ENCODE assay signal across 15 cellular contexts in genomic region chr17:1039119-1039507, GRCh38. TPM values are rescaled to one million over a fixed set of nuclear protein-coding genes. Genes with fewer than 3 reads are reported as not detected.
DNase-seq lines count a peak whose midpoint lies in the region; ATAC-seq and TF ChIP-seq lines count a peak whose summit lies in the region.
"Had no signal": no experiment of that assay in that cellular context is flagged by ENCODE, and none has a peak within 500 bp of the region (broad histone marks: within the 10 kb centered on the region; RNA-seq: fewer than 3 reads in every experiment).

No MANE protein-coding gene starts in this region.

- no peak overlapping the region for H3K27ac Mint-ChIP-seq in activated T-cell treated with anti-CD3 and anti-CD28 coated beads, Interleukin-2, amount 50 U/mL, for 24 hours
- H3K27ac Mint-ChIP-seq: activated naive CD8-positive, alpha-beta T cell treated with anti-CD3 and anti-CD28 coated beads for 36 hours; CD8-positive, alpha-beta T cell; T-helper 2 cell treated with Interferon-gamma antibody and Interleukin-4, amounts not matched to agents 5 μg/mL and 100 μg/mL, for 36 hours had no signal

- no peaks in the 10 kb centered on the region for H3K4me1 Mint-ChIP-seq in activated T-cell treated with anti-CD3 and anti-CD28 coated beads, Interleukin-2, amount 50 U/mL, for 24 hours (ENCODE audit: low read depth)
- H3K4me1 Mint-ChIP-seq: activated naive CD8-positive, alpha-beta T cell treated with anti-CD3 and anti-CD28 coated beads for 36 hours had no signal

- DNase-seq in heart right ventricle: no peak
- DNase-seq in Right ventricle myocardium inferior (ENCODE audit: missing footprints): no peak
- DNase-seq in upper lobe of left lung: peak in 1 of 2 donors; percentile 70
- no peak for DNase-seq in NCI-H526 treated with DMSO at 0.1 percent for 48 hours (lab: John Stamatoyannopoulos, UW)
- no peak for DNase-seq in epidermal melanocyte (ENCODE audit: insufficient read length, low spot score)
- no peak for DNase-seq in activated T-cell treated with anti-CD3 and anti-CD28 coated beads, Interleukin-2, amount 50 U/mL, for 24 hours
- DNase-seq: activated CD4-positive, alpha-beta T cell treated with anti-CD3 and anti-CD28 coated beads for 4 hours; activated naive CD8-positive, alpha-beta T cell treated with anti-CD3 and anti-CD28 coated beads for 36 hours; CD8-positive, alpha-beta T cell; NCI-H1436 treated with DMSO at 0.1 percent for 48 hours had no signal

- H3K9ac ChIP-seq in parathyroid adenoma: no peak overlapping the region

- H3K36me3 ChIP-seq in heart right ventricle (peaks cover 0 to 36% (median 4%) of the 10 kb centered on the region in 9 donors), gastroesophageal sphincter (peaks cover 0 to 16% of the 10 kb centered on the region in 2 donors), parathyroid adenoma (ENCODE audit: control insufficient read depth, insufficient read depth, low read length) (no peaks in the 10 kb centered on the region), upper lobe of left lung (peaks cover 0 to 41% (median 11%) of the 10 kb centered on the region in 4 donors)
- H3K36me3 ChIP-seq: ovary had no signal

- H3K4me2 ChIP-seq in parathyroid adenoma (ENCODE audit: low read length): peak overlapping the region; percentile 6
- H3K4me2 ChIP-seq: A549 had no signal

- peaks cover 20% of the 10 kb centered on the region for H3K79me2 ChIP-seq in parathyroid adenoma

- H2AFZ ChIP-seq in parathyroid adenoma: no peak overlapping the region

- 59 to 63% methylated on average over 16 of the region's 16 CpGs for WGBS in heart right ventricle, 2 donors
- 60% methylated on average over 1 of the region's 16 CpGs; no CpG with 5 or more reads in 1 of the 2 donors for WGBS in gastroesophageal sphincter (ENCODE audit: low coverage in 1 of 2), 2 donors
- 53 to 73% methylated on average over 4 to 16 of the region's 16 CpGs for WGBS in upper lobe of left lung, 2 donors

- TF ChIP-seq POLR2A in gastroesophageal sphincter (IDR thresholded peaks at IDR 0.05) (no peak), upper lobe of left lung (IDR thresholded peaks at IDR 0.05) (no peak)

- TF ChIP-seq EP300 in gastroesophageal sphincter (IDR thresholded peaks at IDR 0.05) (no peak), upper lobe of left lung (IDR thresholded peaks at IDR 0.05) (no peak)

- H3K27me3 ChIP-seq in heart right ventricle (no peaks in the 10 kb centered on the region), gastroesophageal sphincter (no peaks in the 10 kb centered on the region), parathyroid adenoma (ENCODE audit: control insufficient read depth, insufficient read depth, low read length) (no peaks in the 10 kb centered on the region), upper lobe of left lung (no peaks in the 10 kb centered on the region)
- H3K27me3 ChIP-seq: ovary had no signal

- no peaks in the 10 kb centered on the region for H3K27me3 Mint-ChIP-seq in activated T-cell treated with anti-CD3 and anti-CD28 coated beads, Interleukin-2, amount 50 U/mL, for 24 hours
- H3K27me3 Mint-ChIP-seq: activated naive CD8-positive, alpha-beta T cell treated with anti-CD3 and anti-CD28 coated beads for 36 hours had no signal

- peaks cover 36 to 83% (median 59%) of the 10 kb centered on the region in 9 donors for H3K4me1 ChIP-seq in heart right ventricle
- peaks cover 0 to 73% (median 30%) of the 10 kb centered on the region in 3 donors for H3K4me1 ChIP-seq in gastroesophageal sphincter
- peaks cover 4% of the 10 kb centered on the region for H3K4me1 ChIP-seq in parathyroid adenoma
- peaks cover 34 to 45% (median 36%) of the 10 kb centered on the region in 4 donors for H3K4me1 ChIP-seq in upper lobe of left lung
- H3K4me1 ChIP-seq: A549 had no signal

- intact Hi-C loops in heart right ventricle (cut with DNase I) (no loop called here), Right ventricle myocardium inferior (cut with DNase I) (no loop called here)

- ATAC-seq in heart right ventricle: peak in 1 of 8 donors; percentile 4
- ATAC-seq in Right ventricle myocardium inferior: no peak
- no peak for ATAC-seq in gastroesophageal sphincter
- ATAC-seq in upper lobe of left lung (ENCODE audit: low FRiP score in 2 of 2): no peak
- ATAC-seq: A549; CD8-positive, alpha-beta T cell had no signal

- H3K9me3 Mint-ChIP-seq in activated T-cell treated with anti-CD3 and anti-CD28 coated beads, Interleukin-2, amount 50 U/mL, for 24 hours: no peaks in the 10 kb centered on the region
- H3K9me3 Mint-ChIP-seq: activated naive CD8-positive, alpha-beta T cell treated with anti-CD3 and anti-CD28 coated beads for 36 hours; CD8-positive, alpha-beta T cell; T-helper 2 cell treated with Interferon-gamma antibody and Interleukin-4, amounts not matched to agents 5 μg/mL and 100 μg/mL, for 36 hours had no signal

- H3K4me3 Mint-ChIP-seq in activated T-cell treated with anti-CD3 and anti-CD28 coated beads, Interleukin-2, amount 50 U/mL, for 24 hours: no peak overlapping the region
- H3K4me3 Mint-ChIP-seq: activated naive CD8-positive, alpha-beta T cell treated with anti-CD3 and anti-CD28 coated beads for 36 hours; CD8-positive, alpha-beta T cell; T-helper 2 cell treated with Interferon-gamma antibody and Interleukin-4, amounts not matched to agents 5 μg/mL and 100 μg/mL, for 36 hours had no signal

- H3K27ac ChIP-seq in heart right ventricle (peak overlapping the region; percentile 80 to 98 (median 90)), gastroesophageal sphincter (peak overlapping the region in 3 of 4 donors; percentile 72 to 74 (median 74)), parathyroid adenoma (no peak overlapping the region), upper lobe of left lung (peak overlapping the region; percentile 73 to 84 (median 82))
- H3K27ac ChIP-seq: A549, ovary had no signal

- H3K9me3 ChIP-seq in heart right ventricle: no peaks in the 10 kb centered on the region
- H3K9me3 ChIP-seq in gastroesophageal sphincter: no peaks in the 10 kb centered on the region
- H3K9me3 ChIP-seq in parathyroid adenoma (ENCODE audit: control insufficient read depth, low read length): no peaks in the 10 kb centered on the region
- H3K9me3 ChIP-seq in upper lobe of left lung: no peaks in the 10 kb centered on the region
- H3K9me3 ChIP-seq: A549, ovary had no signal

- TF ChIP-seq CTCF in heart right ventricle (IDR thresholded peaks at IDR 0.05): no peak
- no peak for TF ChIP-seq CTCF in gastroesophageal sphincter (IDR thresholded peaks at IDR 0.05)
- TF ChIP-seq CTCF in parathyroid adenoma (IDR thresholded peaks at IDR 0.05): no peak
- TF ChIP-seq CTCF in upper lobe of left lung (IDR thresholded peaks at IDR 0.05): no peak

- peaks cover 15% of the 10 kb centered on the region for H3K36me3 Mint-ChIP-seq in activated T-cell treated with anti-CD3 and anti-CD28 coated beads, Interleukin-2, amount 50 U/mL, for 24 hours (ENCODE audit: low read depth)

- H3K4me3 ChIP-seq in heart right ventricle (peak overlapping the region in 6 of 10 donors; percentile 24 to 34 (median 26)), gastroesophageal sphincter (no peak overlapping the region), parathyroid adenoma (ENCODE audit: low read depth, low read length) (no peak overlapping the region), upper lobe of left lung (peak overlapping the region in 1 of 4 donors; percentile 12)
- H3K4me3 ChIP-seq: A549, ovary had no signal

RNA-seq across cellular contexts. Expression of gene TIMM22, which starts 42.2 kb away (rescaled TPM):
- total RNA-seq in heart right ventricle: 10 to 100 TPM; 15.0 to 19.8 (median 18.5) TPM
- 10 to 100 TPM; 12.5 to 14.8 TPM for polyA plus RNA-seq in heart right ventricle
- total RNA-seq in Right ventricle myocardium inferior: 17.3 TPM
- 10 to 100 TPM; 13.7 to 20.9 (median 16.0) TPM for total RNA-seq in gastroesophageal sphincter
- 10 to 100 TPM in 2 of 6 donors, 1 to 10 TPM in 4; 6.3 to 13.5 (median 8.9) TPM for total RNA-seq in upper lobe of left lung

RNA-seq across cellular contexts. Expression of gene NXN, which starts 59.5 kb away (rescaled TPM):
- total RNA-seq in heart right ventricle (10 to 100 TPM; 11.6 to 24.4 (median 15.9) TPM), Right ventricle myocardium inferior (18.5 TPM), gastroesophageal sphincter (100 to 1,000 TPM in 1 of 4 donors, 10 to 100 TPM in 3; 39.6 to 103 (median 59.1) TPM), upper lobe of left lung (10 to 100 TPM; 32.4 to 63.1 (median 52.2) TPM)
- polyA plus RNA-seq in heart right ventricle: 10 to 100 TPM in 1 of 2 donors, 1 to 10 TPM in 1; 9.9 to 20.8 TPM

Comparison
In these comparisons a context has a peak if more than half of its experiments do, and no peak if none do; other contexts are left out.
1. H3K4me3 ChIP-seq: peak in heart right ventricle (6 of 10); none in gastroesophageal sphincter (0 of 2) and parathyroid adenoma (single experiment).